ENCODE assay signal across 37 cellular contexts in genomic region chr3:46549989-46550388, GRCh38. TPM values are rescaled to one million over a fixed set of nuclear protein-coding genes. Genes with fewer than 3 reads are reported as not detected.
DNase-seq lines count a peak whose midpoint lies in the region; ATAC-seq and TF ChIP-seq lines count a peak whose summit lies in the region.
"Had no signal": no experiment of that assay in that cellular context is flagged by ENCODE, and none has a peak within 500 bp of the region (broad histone marks: within the 10 kb centered on the region; RNA-seq: fewer than 3 reads in every experiment).

No MANE protein-coding gene starts in this region.

- no peak overlapping the region for H3K27ac Mint-ChIP-seq in CD8-positive, alpha-beta memory T cell
- H3K27ac Mint-ChIP-seq in GM23338 (0 out of 2 replicates have a peak overlapping the region, but pooled peaks have one; percentile 24), naive B cell (no peak overlapping the region)
- H3K27ac Mint-ChIP-seq in CD8-positive, alpha-beta T cell: no peak overlapping the region
- H3K27ac Mint-ChIP-seq: activated CD4-positive, alpha-beta memory T cell treated with anti-CD3 and anti-CD28 coated beads for 36 hours; activated naive CD4-positive, alpha-beta T cell treated with anti-CD3 and anti-CD28 coated beads for 36 hours; activated T-helper 1 cell treated with anti-CD3 and anti-CD28 coated beads, Interleukin-12 subunit alpha, Interleukin-12 subunit beta, Interleukin-2, Interleukin-4 antibody, amounts not matched to agents 30 ng/mL and 10 ng/mL and 1 ng/mL, durations not matched to agents 14 hours and 24 hours and 36 hours; natural killer cell treated with Interleukin-12 subunit alpha and Interleukin-12 subunit beta and Interleukin-15 and Interleukin-18, amount 100 ng/mL, for 72 hours; stimulated activated memory B cell treated with anti-CD40 and anti-IgM and Interleukin-4, amounts not matched to agents 10 μg/mL and 1 μg/mL and 100 μg/mL, for 72 hours; T-cell; type B pancreatic cell had no signal

- H3K9me3 Mint-ChIP-seq in CD8-positive, alpha-beta memory T cell: no peaks in the 10 kb centered on the region
- H3K9me3 Mint-ChIP-seq in GM23338: peaks cover 38% of the 10 kb centered on the region
- peaks cover 0 to 7% (median 2%) of the 10 kb centered on the region in 7 donors for H3K9me3 Mint-ChIP-seq in naive B cell
- no peaks in the 10 kb centered on the region for H3K9me3 Mint-ChIP-seq in CD8-positive, alpha-beta T cell
- H3K9me3 Mint-ChIP-seq: activated CD4-positive, alpha-beta memory T cell treated with anti-CD3 and anti-CD28 coated beads for 36 hours; activated naive CD4-positive, alpha-beta T cell treated with anti-CD3 and anti-CD28 coated beads for 36 hours; activated T-helper 1 cell treated with anti-CD3 and anti-CD28 coated beads, Interleukin-12 subunit alpha, Interleukin-12 subunit beta, Interleukin-2, Interleukin-4 antibody, amounts not matched to agents 30 ng/mL and 10 ng/mL and 1 ng/mL, durations not matched to agents 14 hours and 24 hours and 36 hours; CD4-positive, CD25-positive, alpha-beta regulatory T cell; natural killer cell treated with Interleukin-12 subunit alpha and Interleukin-12 subunit beta and Interleukin-15 and Interleukin-18, amount 100 ng/mL, for 72 hours; T-cell; type B pancreatic cell had no signal

- H3K4me2 ChIP-seq in GM23338: no peak overlapping the region

- no peak overlapping the region for H3K4me3 Mint-ChIP-seq in CD8-positive, alpha-beta memory T cell
- H3K4me3 Mint-ChIP-seq in GM23338 (no peak overlapping the region), naive B cell (peak overlapping the region in 2 of 8 donors; percentile 7 to 70)
- no peak overlapping the region for H3K4me3 Mint-ChIP-seq in CD8-positive, alpha-beta T cell
- H3K4me3 Mint-ChIP-seq: activated CD4-positive, alpha-beta memory T cell treated with anti-CD3 and anti-CD28 coated beads for 36 hours; activated naive CD4-positive, alpha-beta T cell treated with anti-CD3 and anti-CD28 coated beads for 36 hours; activated T-helper 1 cell treated with anti-CD3 and anti-CD28 coated beads, Interleukin-12 subunit alpha, Interleukin-12 subunit beta, Interleukin-2, Interleukin-4 antibody, amounts not matched to agents 30 ng/mL and 10 ng/mL and 1 ng/mL, durations not matched to agents 14 hours and 24 hours and 36 hours; CD4-positive, CD25-positive, alpha-beta regulatory T cell; natural killer cell treated with Interleukin-12 subunit alpha and Interleukin-12 subunit beta and Interleukin-15 and Interleukin-18, amount 100 ng/mL, for 72 hours; stimulated activated memory B cell treated with anti-CD40 and anti-IgM and Interleukin-4, amounts not matched to agents 10 μg/mL and 1 μg/mL and 100 μg/mL, for 72 hours; T-cell; type B pancreatic cell had no signal

- intact Hi-C loops in CD8-positive, alpha-beta T cell (cut with DNase I, micrococcal nuclease): loop anchor here in 1 of 2 experiments (5.0 kb wide), 1 partner anchor 1323 kb away; the partner anchor contains the start of gene TMEM158

- no peaks in the 10 kb centered on the region for H3K27me3 ChIP-seq in CD8-positive, alpha-beta memory T cell (ENCODE audit: insufficient read depth, low read length, poor library complexity, severe bottlenecking)
- H3K27me3 ChIP-seq in GM23338 (ENCODE audit: insufficient read depth): no peaks in the 10 kb centered on the region
- H3K27me3 ChIP-seq in CD8-positive, alpha-beta T cell (ENCODE audit: insufficient read depth, low read length): no peaks in the 10 kb centered on the region
- H3K27me3 ChIP-seq: SJSA1 had no signal

- peaks cover 3% of the 10 kb centered on the region in 2 donors for H3K27me3 Mint-ChIP-seq in CD8-positive, alpha-beta memory T cell
- H3K27me3 Mint-ChIP-seq in GM23338 (ENCODE audit: insufficient read depth, low read depth, poor library complexity): peaks cover 18% of the 10 kb centered on the region
- H3K27me3 Mint-ChIP-seq in naive B cell: peaks cover 13 to 35% (median 26%) of the 10 kb centered on the region in 3 donors
- H3K27me3 Mint-ChIP-seq in CD8-positive, alpha-beta T cell (ENCODE audit: low read depth): no peaks in the 10 kb centered on the region
- H3K27me3 Mint-ChIP-seq: stimulated activated memory B cell treated with anti-CD40 and anti-IgM and Interleukin-4, amounts not matched to agents 10 μg/mL and 1 μg/mL and 100 μg/mL, for 72 hours; T-cell had no signal

- H4K20me1 ChIP-seq in GM23338 (replicated peaks; ENCODE audit: insufficient read depth): no peaks in the 10 kb centered on the region

- no peak for ATAC-seq in GM23338
- peak; percentile 80 to 91 for ATAC-seq in naive B cell (ENCODE audit: low read depth in 2 of 2)
- no peak for ATAC-seq in CD8-positive, alpha-beta T cell
- ATAC-seq: gastroesophageal sphincter; GM12878; mucosa of descending colon; natural killer cell treated with Interleukin-12 subunit alpha and Interleukin-12 subunit beta and Interleukin-15 and Interleukin-18, amount 100 ng/mL, for 72 hours; stimulated activated memory B cell treated with anti-CD40 and anti-IgM and Interleukin-4, amounts not matched to agents 10 μg/mL and 1 μg/mL and 100 μg/mL, for 72 hours had no signal

- peaks cover 5% of the 10 kb centered on the region; the same call in 1 of the 2 replicates for H3K79me2 ChIP-seq in GM23338 (replicated peaks; ENCODE audit: insufficient read depth)

- H2AFZ ChIP-seq in GM23338: no peak overlapping the region

- H3K36me3 Mint-ChIP-seq in CD8-positive, alpha-beta memory T cell: no peaks in the 10 kb centered on the region
- peaks cover 46% of the 10 kb centered on the region for H3K36me3 Mint-ChIP-seq in GM23338 (ENCODE audit: low read depth)
- H3K36me3 Mint-ChIP-seq in naive B cell: no peaks in the 10 kb centered on the region
- H3K36me3 Mint-ChIP-seq in CD8-positive, alpha-beta T cell: no peaks in the 10 kb centered on the region
- H3K36me3 Mint-ChIP-seq: activated CD4-positive, alpha-beta memory T cell treated with anti-CD3 and anti-CD28 coated beads for 36 hours; natural killer cell treated with Interleukin-12 subunit alpha and Interleukin-12 subunit beta and Interleukin-15 and Interleukin-18, amount 100 ng/mL, for 72 hours; stimulated activated memory B cell treated with anti-CD40 and anti-IgM and Interleukin-4, amounts not matched to agents 10 μg/mL and 1 μg/mL and 100 μg/mL, for 72 hours; T-cell; type B pancreatic cell had no signal

- H3K4me3 ChIP-seq in CD8-positive, alpha-beta memory T cell (ENCODE audit: low read length): no peak overlapping the region
- H3K4me3 ChIP-seq in GM23338: no peak overlapping the region
- no peak overlapping the region for H3K4me3 ChIP-seq in CD8-positive, alpha-beta T cell (ENCODE audit: low read depth, low read length)
- H3K4me3 ChIP-seq: gastroesophageal sphincter, GM12878, lung, mucosa of descending colon, SJSA1 had no signal

- peaks cover 5% of the 10 kb centered on the region for H3K4me1 ChIP-seq in CD8-positive, alpha-beta memory T cell (ENCODE audit: insufficient read depth, low read length)
- peaks cover 22% of the 10 kb centered on the region for H3K4me1 ChIP-seq in GM23338 (ENCODE audit: insufficient read depth)
- peaks cover 5% of the 10 kb centered on the region for H3K4me1 ChIP-seq in CD8-positive, alpha-beta T cell (ENCODE audit: insufficient read depth, low read length)
- H3K4me1 ChIP-seq: gastroesophageal sphincter, SJSA1 had no signal

- no peaks in the 10 kb centered on the region for H3K9me3 ChIP-seq in CD8-positive, alpha-beta memory T cell (ENCODE audit: low read length)
- H3K9me3 ChIP-seq in CD8-positive, alpha-beta T cell (ENCODE audit: low read length): no peaks in the 10 kb centered on the region
- H3K9me3 ChIP-seq: gastroesophageal sphincter, mucosa of descending colon, SJSA1 had no signal

- H3K36me3 ChIP-seq in CD8-positive, alpha-beta memory T cell (ENCODE audit: insufficient read depth, low read length): no peaks in the 10 kb centered on the region
- peaks cover 10% of the 10 kb centered on the region for H3K36me3 ChIP-seq in GM23338 (ENCODE audit: insufficient read depth)
- no peaks in the 10 kb centered on the region for H3K36me3 ChIP-seq in CD8-positive, alpha-beta T cell (ENCODE audit: insufficient read depth, low read length)
- H3K36me3 ChIP-seq: gastroesophageal sphincter, SJSA1 had no signal

- TF ChIP-seq CTCF in GM23338 (conservative IDR thresholded peaks at IDR 0.05; ENCODE audit: low read depth in 2 of 2): no peak
- TF ChIP-seq CTCF in CD8-positive, alpha-beta T cell (IDR thresholded peaks at IDR 0.05): no peak

- DNase-seq in CD8-positive, alpha-beta memory T cell: no peak
- DNase-seq in GM23338 (ENCODE audit: low spot score): no peak
- peak; percentile 68 for DNase-seq in RPMI8226
- no peak for DNase-seq in naive B cell
- DNase-seq in CD8-positive, alpha-beta T cell: no peak
- DNase-seq in NCI-H774 (lab: John Stamatoyannopoulos, UW): no peak
- DNase-seq in nucleus accumbens (lab: John Stamatoyannopoulos, UW): no peak
- DNase-seq: activated CD4-positive, alpha-beta memory T cell treated with anti-CD3 and anti-CD28 coated beads for 36 hours; activated CD4-positive, CD25-positive, alpha-beta regulatory T cell; activated CD8-positive, alpha-beta memory T cell treated with anti-CD3 and anti-CD28 coated beads, Interleukin-2, amount 50 U/mL, for 4 hours; amygdala; CD4-positive, CD25-positive, alpha-beta regulatory T cell; HCEC 1CT; hypothalamus; mucosa of descending colon; NCI-H1092; NCI-H1694; NCI-H748 treated with DMSO at 0.1 percent for 48 hours; T-cell had no signal

- H3K27ac ChIP-seq in CD8-positive, alpha-beta memory T cell (ENCODE audit: low read depth, low read length): peak overlapping the region; percentile 43
- H3K27ac ChIP-seq in GM23338 (ENCODE audit: low read depth): peak overlapping the region; percentile 79; the same call in 1 of the 2 replicates
- H3K27ac ChIP-seq in CD8-positive, alpha-beta T cell (ENCODE audit: low read depth, low read length): no peak overlapping the region
- H3K27ac ChIP-seq: gastroesophageal sphincter, HL-60, RWPE1, SJSA1 had no signal

- peaks cover 6% of the 10 kb centered on the region; the same call in 1 of the 2 replicates for H3F3A ChIP-seq in GM23338 (replicated peaks; ENCODE audit: low read depth)

- H3K9me2 ChIP-seq in GM23338 (ENCODE audit: insufficient read depth): peaks cover 4% of the 10 kb centered on the region; the same call in 1 of the 2 replicates

- POLR2A ChIA-PET in CD8-positive, alpha-beta memory T cell (lab: Charles Lee): interaction anchor here (0.7 kb wide), 1 partner anchor 61 kb away, joined by 3 read pairs; no protein-coding TSS in a partner anchor
- POLR2A ChIA-PET in CD8-positive, alpha-beta T cell (lab: Charles Lee): interaction anchor here (0.9 to 1.1 kb wide), 3 partner anchors 11 to 52 kb away, joined by 3 to 6 read pairs (median 3); partner anchors contain the start of gene RTP3

- H3K4me1 Mint-ChIP-seq in CD8-positive, alpha-beta memory T cell: peaks cover 8 to 21% (median 20%) of the 10 kb centered on the region in 3 donors
- H3K4me1 Mint-ChIP-seq in GM23338: peaks cover 33% of the 10 kb centered on the region
- peaks cover 16 to 35% (median 23%) of the 10 kb centered on the region in 3 donors for H3K4me1 Mint-ChIP-seq in naive B cell
- peaks cover 16% of the 10 kb centered on the region for H3K4me1 Mint-ChIP-seq in CD8-positive, alpha-beta T cell (ENCODE audit: low read depth)

- CTCF ChIA-PET in CD8-positive, alpha-beta memory T cell (lab: Charles Lee): interaction anchor here (2.2 kb wide), 1 partner anchor 61 kb away, joined by 16 read pairs; no protein-coding TSS in a partner anchor
- CTCF ChIA-PET in CD8-positive, alpha-beta T cell (lab: Charles Lee): interaction anchor here (2.2 to 3.6 kb wide), 3 partner anchors 9 to 62 kb away, joined by 8 to 26 read pairs (median 11); no protein-coding TSS in a partner anchor

RNA-seq across cellular contexts. Expression of gene LRRC2, which starts 16.1 kb away (rescaled TPM):
- total RNA-seq in CD8-positive, alpha-beta memory T cell: under 1 TPM; 0.04 TPM
- not detected for polyA plus RNA-seq in CD8-positive, alpha-beta memory T cell
- total RNA-seq in GM23338 (2014; rRNA removed; shearing (Covaris generic)): 5.5 and 7.1 TPM in 2 replicates
- polyA plus RNA-seq in GM23338 (2016; fragmentation: Nextera tagmentation; extraction: Ambion mirVana) (4.0 and 6.5 TPM in 2 replicates), naive B cell (ENCODE audit: low read depth in 6 of 6) (not detected)
- under 1 TPM; 0.33 to 0.75 TPM for total RNA-seq in CD8-positive, alpha-beta T cell
- total RNA-seq: activated CD4-positive, alpha-beta memory T cell treated with anti-CD3 and anti-CD28 coated beads for 36 hours; activated naive CD4-positive, alpha-beta T cell treated with anti-CD3 and anti-CD28 coated beads for 36 hours; activated T-helper 1 cell treated with anti-CD3 and anti-CD28 coated beads, Interleukin-12 subunit alpha, Interleukin-12 subunit beta, Interleukin-2, Interleukin-4 antibody, amounts not matched to agents 30 ng/mL and 10 ng/mL and 1 ng/mL, durations not matched to agents 14 hours and 24 hours and 36 hours; GM12878; natural killer cell treated with Interleukin-12 subunit alpha and Interleukin-12 subunit beta and Interleukin-15 and Interleukin-18, amount 100 ng/mL, for 72 hours had no signal
- polyA plus RNA-seq: GM12878 had no signal

RNA-seq across cellular contexts. Expression of gene RTP3, which starts 52.2 kb away (rescaled TPM):
- not detected for total RNA-seq in CD8-positive, alpha-beta memory T cell
- polyA plus RNA-seq in CD8-positive, alpha-beta memory T cell: not detected
- 0.97 TPM in 1 of 2 replicates, not detected in the other for total RNA-seq in GM23338 (2014; rRNA removed; shearing (Covaris generic))
- polyA plus RNA-seq in GM23338 (2016; fragmentation: Nextera tagmentation; extraction: Ambion mirVana): 0.16 TPM in 1 of 2 replicates, not detected in the other
- polyA plus RNA-seq in naive B cell (ENCODE audit: low read depth in 6 of 6): not detected
- total RNA-seq in CD8-positive, alpha-beta T cell: not detected
- total RNA-seq: activated CD4-positive, alpha-beta memory T cell treated with anti-CD3 and anti-CD28 coated beads for 36 hours; activated naive CD4-positive, alpha-beta T cell treated with anti-CD3 and anti-CD28 coated beads for 36 hours; activated T-helper 1 cell treated with anti-CD3 and anti-CD28 coated beads, Interleukin-12 subunit alpha, Interleukin-12 subunit beta, Interleukin-2, Interleukin-4 antibody, amounts not matched to agents 30 ng/mL and 10 ng/mL and 1 ng/mL, durations not matched to agents 14 hours and 24 hours and 36 hours; CD4-positive, CD25-positive, alpha-beta regulatory T cell; cerebellum; dermis microvascular lymphatic vessel endothelial cell; endothelial cell of umbilical vein; fibroblast of lung; gastroesophageal sphincter; GM12878; LHCN-M2; lung; mucosa of descending colon; natural killer cell treated with Interleukin-12 subunit alpha and Interleukin-12 subunit beta and Interleukin-15 and Interleukin-18, amount 100 ng/mL, for 72 hours; osteoblast; renal cortical epithelial cell; SJSA1; T-cell had no signal
- polyA plus RNA-seq: CD4-positive, CD25-positive, alpha-beta regulatory T cell; fibroblast of lung; lung had no signal

Comparison
In these comparisons a context has a peak if more than half of its experiments do, and no peak if none do; other contexts are left out.
1. ATAC-seq: peak in naive B cell (2 of 2); none in GM23338 (single experiment) and CD8-positive, alpha-beta T cell (single experiment).